ENCODE assay signal across 18 cellular contexts in genomic region chr10:125827133-125827532, GRCh38. TPM values are rescaled to one million over a fixed set of nuclear protein-coding genes. Genes with fewer than 3 reads are reported as not detected.
"Had no signal": no experiment of that assay in that cellular context is flagged by ENCODE, and none has a peak within 500 bp of the region (broad histone marks: within the 10 kb centered on the region; RNA-seq: fewer than 3 reads in every experiment).

No MANE protein-coding gene starts in this region.

- H3K9me3 Mint-ChIP-seq: nephron progenitor cell, T-cell, type B pancreatic cell had no signal

- H3K27me3 ChIP-seq: adrenal gland, colonic mucosa, foreskin keratinocyte, sigmoid colon, suprapubic skin had no signal

- H3K4me3 ChIP-seq: adrenal gland, colonic mucosa, mucosa of descending colon, sigmoid colon, suprapubic skin had no signal

- H3K4me1 Mint-ChIP-seq: nephron progenitor cell had no signal

- DNase-seq: activated CD4-positive, alpha-beta T cell treated with anti-CD3 and anti-CD28 coated beads, Interleukin-2, amount 50 U/mL, for 4 hours; activated T-cell treated with anti-CD3 and anti-CD28 coated beads, Interleukin-2, amount 50 U/mL, for 48 hours; adrenal gland; colonic mucosa; foreskin keratinocyte; head of caudate nucleus; mucosa of descending colon; nephron progenitor cell; sigmoid colon; stimulated activated CD4-positive, alpha-beta T cell treated with anti-CD3 and anti-CD28 coated beads, Interleukin-2, amount 100 ng/mL, for 24 hours; stimulated activated naive CD4-positive, alpha-beta T cell; T-cell had no signal

- H3K4me3 Mint-ChIP-seq: nephron progenitor cell, T-cell, type B pancreatic cell had no signal

- H3K27ac ChIP-seq: adrenal gland, colonic mucosa, foreskin keratinocyte, sigmoid colon, suprapubic skin had no signal

- H3K9me3 ChIP-seq: adrenal gland, colonic mucosa, mucosa of descending colon, sigmoid colon, suprapubic skin had no signal

- H3K27me3 Mint-ChIP-seq: T-cell, type B pancreatic cell had no signal

- H3K27ac Mint-ChIP-seq: nephron progenitor cell, T-cell, type B pancreatic cell had no signal

- ATAC-seq: foreskin keratinocyte, left lobe of liver, mucosa of descending colon, T-cell had no signal

RNA-seq across cellular contexts. Expression of gene MMP21, which starts 51.5 kb away (rescaled TPM):
- total RNA-seq: cardiac septum, colonic mucosa, endothelial cell of umbilical vein, foreskin keratinocyte, osteoblast had no signal
